Comparison of ENCODE assay signal across 1 cellular context in genomic region chr11:74673956-74674355, GRCh38.
A peak's percentile ranks its signal among the peaks of the same experiment; 100 is the strongest.
TF ChIP-seq lines count a peak whose summit lies in the region.

No MANE protein-coding gene starts in this region.

TF ChIP-seq in A549, 52 proteins besides CTCF, POLR2A, EP300 and RAD21 (continued from another document):
- TF ChIP-seq E2F6 (IDR thresholded peaks at IDR 0.05; ENCODE audit: borderline replicate concordance, low read depth) (no peak), MYC (IDR thresholded peaks at IDR 0.05; ENCODE audit: borderline replicate concordance, low read length) (no peak), RFX5 (IDR thresholded peaks at IDR 0.05) (no peak), ZNF302 (CRISPR knock-in tag; IDR thresholded peaks at IDR 0.05) (no peak), RCOR1 (IDR thresholded peaks at IDR 0.05; ENCODE audit: low read depth, low read length) (no peak), HOXA7 (CRISPR knock-in tag; IDR thresholded peaks at IDR 0.05) (peak; percentile 27; the same call in 1 of the 2 replicates)
